Comparison of ENCODE assay signal across 18 cellular contexts in the genomic region with DNA sequence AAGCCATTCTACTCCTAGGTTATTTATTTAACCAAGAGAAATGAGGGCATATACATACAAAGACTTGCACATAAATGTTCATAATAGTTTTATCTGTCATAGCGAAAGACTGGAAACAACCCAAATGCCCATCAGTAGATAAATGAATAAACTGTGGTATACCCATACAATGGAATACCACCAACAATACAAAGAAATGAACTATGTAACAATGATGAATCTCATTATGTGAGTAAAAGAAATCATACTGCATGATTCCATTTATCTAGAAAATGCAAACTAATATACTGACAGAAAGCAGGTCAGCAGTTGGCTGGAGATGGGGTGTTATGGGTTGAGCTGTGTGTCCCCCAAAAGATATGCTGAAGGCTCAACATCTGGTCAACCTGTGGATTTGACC.
"Had no signal": no experiment of that assay in that cellular context is flagged by ENCODE, and none has a peak within 500 bp of the region (broad histone marks: within the 10 kb centered on the region; RNA-seq: fewer than 3 reads in every experiment).

No MANE protein-coding gene starts in this region.

- H3K4me3 Mint-ChIP-seq: stimulated activated memory B cell treated with anti-CD40 and anti-IgM and Interleukin-4, amounts not matched to agents 10 μg/mL and 1 μg/mL and 100 μg/mL, for 72 hours; T-helper 17 cell had no signal

- H3K9me3 ChIP-seq: body of pancreas, SJCRH30, tibial nerve, uterus had no signal

- H3K27me3 ChIP-seq: body of pancreas, SJCRH30, tibial nerve, uterus had no signal

- ATAC-seq: body of pancreas; sciatic nerve; stimulated activated memory B cell treated with anti-CD40 and anti-IgM and Interleukin-4, amounts not matched to agents 10 μg/mL and 1 μg/mL and 100 μg/mL, for 72 hours; T-helper 17 cell had no signal

- DNase-seq: activated CD4-positive, alpha-beta T cell treated with anti-CD3 and anti-CD28 coated beads for 48 hours; activated gamma-delta T cell treated with Interleukin-2 at 50 U/mL for 16 hours; body of pancreas; central memory CD4-positive, alpha-beta T cell; cortex of kidney; effector CD8-positive, alpha-beta T cell; foreskin fibroblast; glutamatergic neuron; hypothalamus; SJCRH30; stimulated activated CD4-positive, alpha-beta T cell treated with anti-CD3 and anti-CD28 coated beads, Interleukin-12 subunit alpha, Interleukin-12 subunit beta, amount 100 ng/mL, for 4 hours; stimulated activated CD4-positive, alpha-beta T cell treated with anti-CD3 and anti-CD28 coated beads, Interleukin-2, amount 100 ng/mL, for 24 hours; substantia nigra; T-helper 17 cell; uterus had no signal

- H3K9me3 Mint-ChIP-seq: stimulated activated memory B cell treated with anti-CD40 and anti-IgM and Interleukin-4, amounts not matched to agents 10 μg/mL and 1 μg/mL and 100 μg/mL, for 72 hours had no signal

- H3K27me3 Mint-ChIP-seq: stimulated activated memory B cell treated with anti-CD40 and anti-IgM and Interleukin-4, amounts not matched to agents 10 μg/mL and 1 μg/mL and 100 μg/mL, for 72 hours; T-helper 17 cell had no signal

- H3K4me1 Mint-ChIP-seq: stimulated activated memory B cell treated with anti-CD40 and anti-IgM and Interleukin-4, amounts not matched to agents 10 μg/mL and 1 μg/mL and 100 μg/mL, for 72 hours had no signal

- H3K27ac Mint-ChIP-seq: stimulated activated memory B cell treated with anti-CD40 and anti-IgM and Interleukin-4, amounts not matched to agents 10 μg/mL and 1 μg/mL and 100 μg/mL, for 72 hours; T-helper 17 cell had no signal

- H3K27ac ChIP-seq: body of pancreas, SJCRH30, tibial nerve, uterus had no signal
